Comparison of ENCODE assay signal across 8 cellular contexts in the genomic region with DNA sequence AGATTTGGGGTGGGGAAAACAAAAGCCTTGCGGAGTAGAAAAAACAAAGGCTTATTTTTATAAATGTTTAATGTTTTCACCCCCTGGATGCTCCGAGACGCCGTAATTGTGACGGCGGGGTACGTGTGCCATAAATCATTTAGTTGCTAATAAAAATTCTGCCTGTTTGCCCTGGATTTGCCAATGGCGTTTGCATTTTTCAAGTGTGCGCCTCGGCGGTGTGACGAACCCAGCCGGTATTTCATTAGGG. TPM values are rescaled to one million over a fixed set of nuclear protein-coding genes. Genes with fewer than 3 reads are reported as not detected.
A peak's percentile ranks its signal among the peaks of the same experiment; 100 is the strongest.
DNase-seq lines count a peak whose midpoint lies in the region; ATAC-seq and TF ChIP-seq lines count a peak whose summit lies in the region.

No MANE protein-coding gene starts in this region.

- H3K27ac Mint-ChIP-seq in dendritic cell treated with granulocyte-macrophage colony-stimulating factor and Interleukin-4, amounts not matched to agents 40 ng/mL and 50 ng/mL, for 4 days = peak overlapping the region; percentile 100
- H3K27ac Mint-ChIP-seq in natural killer cell = peak overlapping the region in 1 of 2 donors; percentile 38

- no peaks in the 10 kb centered on the region; a peak in 1 of 22 replicates for H3K36me3 ChIP-seq in BLaER1 treated with 17β-estradiol and CSF1 and Interleukin-3, amounts not matched to agents 10 nM and 100 nM

- no peak for TF ChIP-seq CTCF in natural killer cell (IDR thresholded peaks at IDR 0.05)

- H3K27me3 ChIP-seq in BLaER1 treated with 17β-estradiol and CSF1 and Interleukin-3, amounts not matched to agents 10 nM and 100 nM = peaks cover 60 to 99% (median 96%) of the 10 kb centered on the region in 11 experiments

- peak overlapping the region in 3 of 11 experiments; percentile 94 to 96 (median 96); a peak in 6 of 22 replicates for H3K27ac ChIP-seq in BLaER1 treated with 17β-estradiol and CSF1 and Interleukin-3, amounts not matched to agents 10 nM and 100 nM

- ATAC-seq in natural killer cell (no peak), HG03039 (IDR thresholded peaks at IDR 0.05; ENCODE audit: unreplicated experiment) (no peak), GM19395 (IDR thresholded peaks at IDR 0.05; ENCODE audit: unreplicated experiment) (no peak)

- no peak for TF ChIP-seq RAD21 in Ishikawa (IDR thresholded peaks at IDR 0.05; ENCODE audit: low read depth)

- peaks cover 31% of the 10 kb centered on the region for H3K4me1 Mint-ChIP-seq in dendritic cell treated with granulocyte-macrophage colony-stimulating factor and Interleukin-4, amounts not matched to agents 40 ng/mL and 50 ng/mL, for 4 days (ENCODE audit: low read depth)
- H3K4me1 Mint-ChIP-seq in natural killer cell = peaks cover 16 to 41% of the 10 kb centered on the region in 2 donors

- peak overlapping the region; percentile 100 for H3K4me3 Mint-ChIP-seq in dendritic cell treated with granulocyte-macrophage colony-stimulating factor and Interleukin-4, amounts not matched to agents 40 ng/mL and 50 ng/mL, for 4 days
- peak overlapping the region; percentile 56 for H3K4me3 Mint-ChIP-seq in natural killer cell

- peak overlapping the region in 4 of 10 experiments; percentile 41 to 76 (median 75); a peak in 8 of 20 replicates for H3K4me3 ChIP-seq in BLaER1 treated with 17β-estradiol and CSF1 and Interleukin-3, amounts not matched to agents 10 nM and 100 nM

- peaks cover 78% of the 10 kb centered on the region for H3K36me3 Mint-ChIP-seq in dendritic cell treated with granulocyte-macrophage colony-stimulating factor and Interleukin-4, amounts not matched to agents 40 ng/mL and 50 ng/mL, for 4 days (ENCODE audit: low read depth)
- H3K36me3 Mint-ChIP-seq in natural killer cell = no peaks in the 10 kb centered on the region

- H3K27me3 Mint-ChIP-seq in dendritic cell treated with granulocyte-macrophage colony-stimulating factor and Interleukin-4, amounts not matched to agents 40 ng/mL and 50 ng/mL, for 4 days = peaks cover 9% of the 10 kb centered on the region
- peaks cover 29 to 50% of the 10 kb centered on the region in 2 donors for H3K27me3 Mint-ChIP-seq in natural killer cell (ENCODE audit: low read depth in 2 of 2)

- H3K4me1 ChIP-seq in BLaER1 treated with 17β-estradiol and CSF1 and Interleukin-3, amounts not matched to agents 10 nM and 100 nM = peaks cover 30 to 76% (median 72%) of the 10 kb centered on the region in 10 experiments

- intact Hi-C loops in dendritic cell treated with granulocyte-macrophage colony-stimulating factor and Interleukin-4, amounts not matched to agents 40 ng/mL and 50 ng/mL, for 4 days (cut with micrococcal nuclease) = no loop called here
- intact Hi-C loops in natural killer cell (cut with micrococcal nuclease) = no loop called here

- peaks cover 43 to 94% (median 74%) of the 10 kb centered on the region in 11 experiments for H4K20me1 ChIP-seq in BLaER1 treated with 17β-estradiol and CSF1 and Interleukin-3, amounts not matched to agents 10 nM and 100 nM

- H3K9me3 Mint-ChIP-seq in dendritic cell treated with granulocyte-macrophage colony-stimulating factor and Interleukin-4, amounts not matched to agents 40 ng/mL and 50 ng/mL, for 4 days = no peaks in the 10 kb centered on the region
- no peaks in the 10 kb centered on the region for H3K9me3 Mint-ChIP-seq in natural killer cell

- DNase-seq in natural killer cell (no peak), mucosa of gallbladder (ENCODE audit: low spot score) (no peak), NCI-H2171 treated with DMSO at 0.1 percent for 48 hours (lab: John Stamatoyannopoulos, UW) (no peak)

- H3K9me3 ChIP-seq in BLaER1 treated with 17β-estradiol and CSF1 and Interleukin-3, amounts not matched to agents 10 nM and 100 nM (replicated peaks in 1 of 11) = no peaks in the 10 kb centered on the region

- TF ChIP-seq EP300 in Ishikawa (IDR thresholded peaks at IDR 0.05; ENCODE audit: borderline replicate concordance) = no peak

- H3K4me2 ChIP-seq in BLaER1 treated with 17β-estradiol and CSF1 and Interleukin-3, amounts not matched to agents 10 nM and 100 nM = peak overlapping the region in 9 of 11 experiments; percentile 19 to 100 (median 98); a peak in 13 of 22 replicates

- H3K9ac ChIP-seq in BLaER1 treated with 17β-estradiol and CSF1 and Interleukin-3, amounts not matched to agents 10 nM and 100 nM = peak overlapping the region in 3 of 11 experiments; percentile 92 to 96 (median 93); a peak in 6 of 22 replicates

TF ChIP-seq in Ishikawa, 13 proteins besides CTCF, POLR2A, EP300 and RAD21:
- TF ChIP-seq CEBPB (IDR thresholded peaks at IDR 0.05) (no peak), YY1 (IDR thresholded peaks at IDR 0.05; ENCODE audit: low read depth) (no peak), CREB1 (IDR thresholded peaks at IDR 0.05; ENCODE audit: low read depth) (no peak), FOXM1 (IDR thresholded peaks at IDR 0.05; ENCODE audit: borderline replicate concordance, low read depth) (peak; percentile 49), TEAD4 (IDR thresholded peaks at IDR 0.05) (no peak), USF1 (IDR thresholded peaks at IDR 0.05) (no peak), REST (IDR thresholded peaks at IDR 0.05; ENCODE audit: low read depth) (no peak)
- TF ChIP-seq, protein P1, sequence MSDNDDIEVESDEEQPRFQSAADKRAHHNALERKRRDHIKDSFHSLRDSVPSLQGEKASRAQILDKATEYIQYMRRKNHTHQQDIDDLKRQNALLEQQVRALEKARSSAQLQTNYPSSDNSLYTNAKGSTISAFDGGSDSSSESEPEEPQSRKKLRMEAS (IDR thresholded peaks at IDR 0.05) = no peak
TF ChIP-seq in Ishikawa: peak in this region for 1.

RNA-seq across cellular contexts. Expression of gene TNRC18, which starts 2.5 kb away (rescaled TPM):
- 100 to 1,000 TPM; 111 to 127 (median 124) TPM for total RNA-seq in natural killer cell
- 171 TPM for total RNA-seq in mucosa of gallbladder
